ENCODE assay signal across 17 cellular contexts in the genomic region with DNA sequence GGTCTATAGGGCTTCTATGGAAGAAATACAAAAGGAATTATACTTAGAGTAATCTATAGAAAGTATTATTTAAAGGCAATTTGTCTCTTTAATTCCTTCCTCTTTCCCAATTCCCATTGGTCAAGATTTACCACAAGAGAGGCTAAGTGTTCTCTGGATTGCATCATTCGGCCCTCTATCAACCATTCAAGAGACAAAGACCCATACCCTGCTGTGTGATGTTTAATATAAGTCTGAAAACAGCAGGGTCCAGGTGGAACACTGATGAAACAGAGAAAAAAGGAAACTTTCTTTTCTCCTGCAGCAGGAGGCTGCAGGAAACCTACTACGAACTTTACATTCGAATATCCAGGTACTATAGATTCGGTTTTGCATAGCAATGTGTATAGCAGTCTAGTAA.
"Had no signal": no experiment of that assay in that cellular context is flagged by ENCODE, and none has a peak within 500 bp of the region (broad histone marks: within the 10 kb centered on the region; RNA-seq: fewer than 3 reads in every experiment).

No MANE protein-coding gene starts in this region.

- H3K4me1 ChIP-seq: body of pancreas, left lung, right atrium auricular region, tibial nerve, uterus had no signal

- DNase-seq: activated CD4-positive, alpha-beta T cell treated with anti-CD3 and anti-CD28 coated beads, Interleukin-2, amount 10 ng/mL, durations not matched to agents 24 days and 14 days; activated CD4-positive, CD25-positive, alpha-beta regulatory T cell; activated CD8-positive, alpha-beta T cell treated with anti-CD3 and anti-CD28 coated beads for 36 hours; activated naive CD4-positive, alpha-beta T cell; activated naive CD8-positive, alpha-beta T cell treated with anti-CD3 and anti-CD28 coated beads for 36 hours; activated T-cell treated with anti-CD3 and anti-CD28 coated beads, Interleukin-2, amount 50 U/mL, for 1 hour; amygdala; body of pancreas; dorsolateral prefrontal cortex; foreskin fibroblast; hippocampal formation; left lung; mammary epithelial cell; uterus had no signal

- H3K9me3 ChIP-seq: body of pancreas, uterus had no signal

- ATAC-seq: activated CD8-positive, alpha-beta T cell treated with anti-CD3 and anti-CD28 coated beads for 36 hours; activated T-helper 17 cell treated with anti-CD3 and anti-CD28 coated beads, Interleukin-2, amount 50 U/mL, for 72 hours; body of pancreas; left lung had no signal

- H3K27ac ChIP-seq: body of pancreas, dorsolateral prefrontal cortex, left lung, right atrium auricular region, tibial nerve, uterus had no signal

- H3K36me3 ChIP-seq: left lung, right atrium auricular region, tibial nerve, uterus had no signal

- H3K27me3 ChIP-seq: body of pancreas, dorsolateral prefrontal cortex, left lung, right atrium auricular region, tibial nerve, uterus had no signal

- H3K4me3 ChIP-seq: body of pancreas, dorsolateral prefrontal cortex, left lung, right atrium auricular region, tibial nerve, uterus had no signal
